In the genomic region with DNA sequence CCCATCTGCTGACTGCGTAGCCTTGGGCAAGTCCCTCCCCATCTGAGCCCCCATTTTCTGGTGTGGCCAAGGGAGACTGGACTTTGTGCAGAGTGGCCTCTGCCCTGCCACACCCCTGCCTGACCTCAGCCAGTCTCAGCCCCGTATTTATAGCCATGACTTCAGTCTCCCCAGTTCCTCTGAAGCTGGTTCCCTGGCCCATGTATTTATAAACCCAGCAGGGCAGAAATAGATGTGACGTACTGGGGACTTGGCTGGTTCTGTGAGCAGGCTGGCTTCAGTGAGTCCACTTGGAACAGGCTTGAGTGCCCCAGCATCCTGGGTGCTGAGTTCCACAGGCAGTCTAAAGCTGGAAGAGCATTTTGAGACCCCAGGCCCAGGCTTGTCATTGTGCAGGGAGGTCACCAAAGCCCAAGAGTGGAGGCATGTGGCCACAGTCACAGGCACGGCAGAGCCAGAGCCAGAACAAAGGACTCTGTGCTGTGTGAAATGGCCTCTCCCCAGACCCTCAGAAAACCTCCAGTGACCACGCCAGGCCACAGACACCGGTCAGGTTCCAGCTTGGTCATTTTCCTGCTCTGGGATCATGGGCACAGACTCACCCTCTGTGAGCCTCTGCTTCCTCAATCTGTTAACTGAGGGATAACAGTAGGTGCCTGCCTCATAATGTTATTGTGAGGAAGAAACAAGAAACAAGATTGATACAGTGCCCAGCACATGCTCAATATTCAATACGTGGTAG, we compare ENCODE assay signal across 16 cellular contexts. TPM values are rescaled to one million over a fixed set of nuclear protein-coding genes. Genes with fewer than 3 reads are reported as not detected.
A peak's percentile ranks its signal among the peaks of the same experiment; 100 is the strongest.
DNase-seq lines count a peak whose midpoint lies in the region; ATAC-seq and TF ChIP-seq lines count a peak whose summit lies in the region.
"Had no signal": no experiment of that assay in that cellular context is flagged by ENCODE, and none has a peak within 500 bp of the region (broad histone marks: within the 10 kb centered on the region; RNA-seq: fewer than 3 reads in every experiment).

No MANE protein-coding gene starts in this region.

- DNase-seq in GM23338 (ENCODE audit: low spot score), result no peak
- DNase-seq in esophagus muscularis mucosa (ENCODE audit: extremely low spot score), result no peak
- peak; percentile 75 for DNase-seq in medulla oblongata (ENCODE audit: extremely low spot score)
- no peak for DNase-seq in NCI-H2196 treated with DMSO at 0.1 percent for 48 hours (lab: John Stamatoyannopoulos, UW; ENCODE audit: unreplicated experiment)
- no peak for DNase-seq in natural killer cell
- no peak for DNase-seq in HT-29 (ENCODE audit: low spot score)
- no peak for DNase-seq in activated naive CD4-positive, alpha-beta T cell (lab: John Stamatoyannopoulos, UW)
- DNase-seq: adrenal gland; DMS53; effector memory CD4-positive, alpha-beta T cell; H7; NCI-H1092 treated with DMSO at 0.1 percent for 48 hours; NCI-H510A treated with DMSO at 0.1 percent for 48 hours; SJCRH30; WERI-Rb-1 had no signal

- no peaks in the 10 kb centered on the region for H3K27me3 ChIP-seq in GM23338 (ENCODE audit: insufficient read depth)
- no peaks in the 10 kb centered on the region for H3K27me3 ChIP-seq in esophagus muscularis mucosa
- H3K27me3 ChIP-seq in skeletal muscle tissue (ENCODE audit: control insufficient read depth in 3 of 3, insufficient read depth in 3 of 3, low read length in 3 of 3), result no peaks in the 10 kb centered on the region
- H3K27me3 ChIP-seq: adrenal gland, SJCRH30 had no signal

- no peak overlapping the region for H3K4me2 ChIP-seq in GM23338

- H3K36me3 ChIP-seq in GM23338 (ENCODE audit: insufficient read depth) (no peaks in the 10 kb centered on the region), esophagus muscularis mucosa (no peaks in the 10 kb centered on the region), skeletal muscle tissue (ENCODE audit: control insufficient read depth in 3 of 3, insufficient read depth in 3 of 3, low read length in 3 of 3) (no peaks in the 10 kb centered on the region)
- H3K36me3 ChIP-seq: adrenal gland, SJCRH30, WERI-Rb-1 had no signal

- H3K4me1 ChIP-seq in GM23338 (ENCODE audit: insufficient read depth), result 0 out of 2 replicates have a peak, but pooled peaks cover 6% of the 10 kb centered on the region
- peaks cover 57 to 63% (median 57%) of the 10 kb centered on the region in 4 donors for H3K4me1 ChIP-seq in esophagus muscularis mucosa
- H3K4me1 ChIP-seq in skeletal muscle tissue (ENCODE audit: control insufficient read depth in 3 of 3, insufficient read depth in 3 of 3, low read length in 3 of 3), result peaks cover 67 to 97% (median 89%) of the 10 kb centered on the region in 3 donors

- H3K36me3 Mint-ChIP-seq in GM23338 (ENCODE audit: low read depth) (no peaks in the 10 kb centered on the region), natural killer cell (no peaks in the 10 kb centered on the region)

- H3K9me3 ChIP-seq in esophagus muscularis mucosa, result no peaks in the 10 kb centered on the region
- no peaks in the 10 kb centered on the region for H3K9me3 ChIP-seq in skeletal muscle tissue (ENCODE audit: control insufficient read depth in 3 of 3, low read length in 3 of 3)
- H3K9me3 ChIP-seq: adrenal gland, SJCRH30 had no signal

- H3K4me1 Mint-ChIP-seq in GM23338, result peaks cover 22% of the 10 kb centered on the region
- H3K4me1 Mint-ChIP-seq in natural killer cell, result no peaks in the 10 kb centered on the region

- no peak overlapping the region for H3K27ac Mint-ChIP-seq in GM23338
- no peak overlapping the region for H3K27ac Mint-ChIP-seq in natural killer cell

- ATAC-seq in GM23338, result no peak
- ATAC-seq in natural killer cell, result no peak

- H3K27ac ChIP-seq in GM23338 (ENCODE audit: low read depth) (no peak overlapping the region), esophagus muscularis mucosa (replicated peaks in 1 of 4) (peak overlapping the region; percentile 77 to 86 (median 82)), skeletal muscle tissue (ENCODE audit: low read depth, low read length) (peak overlapping the region; percentile 99)
- H3K27ac ChIP-seq: SJCRH30, WERI-Rb-1 had no signal

- WGBS in esophagus muscularis mucosa, result 59% methylated on average over 5 of the region's 7 CpGs

- TF ChIP-seq CTCF in GM23338 (conservative IDR thresholded peaks at IDR 0.05; ENCODE audit: low read depth in 2 of 2) (no peak), esophagus muscularis mucosa (IDR thresholded peaks at IDR 0.05) (no peak), natural killer cell (IDR thresholded peaks at IDR 0.05) (no peak)

- no peaks in the 10 kb centered on the region for H4K20me1 ChIP-seq in GM23338 (replicated peaks; ENCODE audit: insufficient read depth)

- no peak for TF ChIP-seq POLR2A in esophagus muscularis mucosa (IDR thresholded peaks at IDR 0.05; ENCODE audit: low read depth)

- peak overlapping the region; percentile 84; the same call in 1 of the 2 replicates for H2AFZ ChIP-seq in GM23338

- H3K9ac ChIP-seq in skeletal muscle tissue (ENCODE audit: low read depth in 1 of 3, low read length in 3 of 3), result peak overlapping the region; percentile 85 to 89 (median 87)

- H3K27me3 Mint-ChIP-seq in GM23338 (ENCODE audit: insufficient read depth, low read depth, poor library complexity), result peaks cover 6% of the 10 kb centered on the region
- peaks cover 0 to 7% of the 10 kb centered on the region in 2 donors for H3K27me3 Mint-ChIP-seq in natural killer cell (ENCODE audit: low read depth in 2 of 2)

- H3F3A ChIP-seq in GM23338 (replicated peaks; ENCODE audit: low read depth), result no peaks in the 10 kb centered on the region

- H3K79me2 ChIP-seq in GM23338 (replicated peaks; ENCODE audit: insufficient read depth), result no peaks in the 10 kb centered on the region

- intact Hi-C loops in esophagus muscularis mucosa (cut with DNase I) (no loop called here), natural killer cell (cut with micrococcal nuclease) (no loop called here)

- H3K4me3 Mint-ChIP-seq in GM23338 (no peak overlapping the region), natural killer cell (no peak overlapping the region)

- no peaks in the 10 kb centered on the region for H3K9me2 ChIP-seq in GM23338 (ENCODE audit: insufficient read depth)

- no peak for TF ChIP-seq EP300 in esophagus muscularis mucosa (IDR thresholded peaks at IDR 0.05)

- no peaks in the 10 kb centered on the region for H3K9me3 Mint-ChIP-seq in GM23338
- no peaks in the 10 kb centered on the region for H3K9me3 Mint-ChIP-seq in natural killer cell

- no peak overlapping the region for H3K4me3 ChIP-seq in GM23338
- no peak overlapping the region for H3K4me3 ChIP-seq in esophagus muscularis mucosa
- peak overlapping the region; percentile 15 to 56 (median 54) for H3K4me3 ChIP-seq in skeletal muscle tissue (ENCODE audit: low read length in 3 of 3)
- H3K4me3 ChIP-seq: adrenal gland, SJCRH30 had no signal

TF ChIP-seq in GM23338, 12 proteins besides CTCF, POLR2A, EP300 and RAD21:
- TF ChIP-seq POLR2AphosphoS5 (IDR thresholded peaks at IDR 0.05; ENCODE audit: low read depth) (no peak), STAT1 (IDR thresholded peaks at IDR 0.05; ENCODE audit: unreplicated experiment) (no peak)

RNA-seq across cellular contexts. Expression of a gene that starts 30.4 kb away (rescaled TPM):
- total RNA-seq in GM23338 (2014; rRNA removed; shearing (Covaris generic)), result 1.3 and 3.0 TPM in 2 replicates
- 0.16 and 0.38 TPM in 2 replicates for polyA plus RNA-seq in GM23338 (2016; fragmentation: Nextera tagmentation; extraction: Ambion mirVana)
- total RNA-seq in esophagus muscularis mucosa (10 to 100 TPM; 20.4 to 54.0 (median 39.3) TPM), skeletal muscle tissue (6.3 TPM), natural killer cell (under 1 TPM in 2 of 3 donors, not detected in 1; 0.16 to 0.48 TPM)
- total RNA-seq in HT-29 (2014; rRNA removed; shearing (Covaris generic)), result 0.44 and 0.56 TPM in 2 replicates

RNA-seq across cellular contexts. Expression of a gene that starts 51.0 kb away (rescaled TPM):
- 13.8 and 26.4 TPM in 2 replicates for total RNA-seq in GM23338 (2014; rRNA removed; shearing (Covaris generic))
- 10.9 and 12.7 TPM in 2 replicates for polyA plus RNA-seq in GM23338 (2016; fragmentation: Nextera tagmentation; extraction: Ambion mirVana)
- total RNA-seq in esophagus muscularis mucosa (1 to 10 TPM in 1 of 4 donors, under 1 TPM in 2, not detected in 1; 0.17 to 1.2 (median 0.46) TPM), skeletal muscle tissue (4.7 TPM), natural killer cell (not detected)
- total RNA-seq in HT-29 (2014; rRNA removed; shearing (Covaris generic)), result not detected in 2 replicates

Comparison
In these comparisons a context has a peak if more than half of its experiments do, and no peak if none do; other contexts are left out.
1. H3K4me3 ChIP-seq: peak in skeletal muscle tissue (3 of 3); none in GM23338 (single experiment) and esophagus muscularis mucosa (0 of 4).